Comparison of ENCODE assay signal across 13 cellular contexts in genomic region chr20:4156411-4156810, GRCh38.
"Had no signal": no experiment of that assay in that cellular context is flagged by ENCODE, and none has a peak within 500 bp of the region (broad histone marks: within the 10 kb centered on the region; RNA-seq: fewer than 3 reads in every experiment).

No MANE protein-coding gene starts in this region.

- H3K9me3 ChIP-seq: adrenal gland, tibial artery had no signal

- H3K27ac Mint-ChIP-seq: immature natural killer cell; T-helper 2 cell treated with Interferon-gamma antibody and Interleukin-4, amounts not matched to agents 5 μg/mL and 100 μg/mL, for 36 hours had no signal

- H3K4me3 Mint-ChIP-seq: immature natural killer cell; neural progenitor cell; T-helper 2 cell treated with Interferon-gamma antibody and Interleukin-4, amounts not matched to agents 5 μg/mL and 100 μg/mL, for 36 hours had no signal

- H3K36me3 ChIP-seq: adrenal gland, neural progenitor cell, tibial artery had no signal

- H3K27me3 ChIP-seq: adrenal gland, tibial artery had no signal

- H3K9me3 Mint-ChIP-seq: neural progenitor cell; T-helper 2 cell treated with Interferon-gamma antibody and Interleukin-4, amounts not matched to agents 5 μg/mL and 100 μg/mL, for 36 hours had no signal

- H2AFZ ChIP-seq: neural progenitor cell, parathyroid adenoma had no signal

- DNase-seq: activated naive CD4-positive, alpha-beta T cell treated with anti-CD3 and anti-CD28 coated beads, Interleukin-2, amount 50 U/mL, for 16 hours; activated T-cell treated with anti-CD3 and anti-CD28 coated beads, Interleukin-2, amount 50 U/mL, for 1 hour; adrenal gland; cortex of kidney; erythroblast; glutamatergic neuron; immature natural killer cell; mesendoderm; stimulated activated CD4-positive, alpha-beta T cell treated with anti-CD3 and anti-CD28 coated beads, Interleukin-4, amount 100 ng/mL, for 4 hours; tibial artery had no signal

- H3K36me3 Mint-ChIP-seq: immature natural killer cell had no signal

- H3K4me3 ChIP-seq: adrenal gland, neural progenitor cell, tibial artery had no signal

- H3K4me2 ChIP-seq: neural progenitor cell had no signal

- H3K9ac ChIP-seq: neural progenitor cell, parathyroid adenoma had no signal

- H3K27ac ChIP-seq: adrenal gland, neural progenitor cell, parathyroid adenoma, tibial artery had no signal
